In the genomic region with DNA sequence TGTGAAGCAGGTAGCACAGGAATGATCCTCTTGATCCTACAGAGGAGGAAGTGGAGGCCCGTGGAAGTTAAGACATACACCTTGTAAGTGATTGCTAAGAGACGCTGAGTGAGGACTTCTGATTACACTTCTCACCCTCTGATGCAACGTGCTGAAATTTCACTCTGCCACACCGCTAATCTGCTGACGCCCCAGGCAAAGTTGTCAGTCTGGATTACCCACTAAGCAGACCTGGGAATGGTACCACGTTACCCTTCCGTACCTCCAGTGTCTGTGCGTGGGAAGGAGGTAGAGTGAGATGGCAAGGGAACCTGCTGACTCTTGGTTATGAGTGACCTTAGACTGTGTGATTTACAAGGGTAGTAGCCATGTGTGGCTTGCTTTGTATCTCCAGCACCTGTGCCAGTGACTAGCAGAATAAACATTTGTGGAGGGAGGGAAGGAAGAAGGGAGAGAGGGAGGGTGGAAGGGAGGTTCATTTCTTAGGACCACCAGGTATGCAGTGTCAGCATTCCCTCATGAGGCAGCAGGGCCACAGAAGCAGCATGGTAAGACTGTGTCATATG, we compare ENCODE assay signal across 1 cellular context.
TF ChIP-seq lines count a peak whose summit lies in the region.

No MANE protein-coding gene starts in this region.

TF ChIP-seq in K562, 482 proteins besides CTCF, POLR2A, EP300 and RAD21 (continued from another document and continues in another):
- TF ChIP-seq, protein P1, sequence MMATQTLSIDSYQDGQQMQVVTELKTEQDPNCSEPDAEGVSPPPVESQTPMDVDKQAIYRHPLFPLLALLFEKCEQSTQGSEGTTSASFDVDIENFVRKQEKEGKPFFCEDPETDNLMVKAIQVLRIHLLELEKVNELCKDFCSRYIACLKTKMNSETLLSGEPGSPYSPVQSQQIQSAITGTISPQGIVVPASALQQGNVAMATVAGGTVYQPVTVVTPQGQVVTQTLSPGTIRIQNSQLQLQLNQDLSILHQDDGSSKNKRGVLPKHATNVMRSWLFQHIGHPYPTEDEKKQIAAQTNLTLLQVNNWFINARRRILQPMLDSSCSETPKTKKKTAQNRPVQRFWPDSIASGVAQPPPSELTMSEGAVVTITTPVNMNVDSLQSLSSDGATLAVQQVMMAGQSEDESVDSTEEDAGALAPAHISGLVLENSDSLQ (IDR thresholded peaks at IDR 0.05), result peak; percentile 76
- no peak for TF ChIP-seq KLF16 (IDR thresholded peaks at IDR 0.05)
- TF ChIP-seq KHSRP (IDR thresholded peaks at IDR 0.05), result no peak
- TF ChIP-seq ZNF584 (CRISPR knock-in tag; IDR thresholded peaks at IDR 0.05; ENCODE audit: low read depth), result peak; percentile 97
- TF ChIP-seq PHB (CRISPR knock-in tag; IDR thresholded peaks at IDR 0.05), result no peak
- no peak for TF ChIP-seq TEAD4 (IDR thresholded peaks at IDR 0.05; ENCODE audit: low read length)
- TF ChIP-seq TEAD4 (CRISPR knock-in tag; IDR thresholded peaks at IDR 0.05; ENCODE audit: borderline replicate concordance), result no peak
- TF ChIP-seq EGR1 (conservative IDR thresholded peaks at IDR 0.05), result no peak
- no peak for TF ChIP-seq CHD2 (IDR thresholded peaks at IDR 0.05; ENCODE audit: low read depth, low read length)
- TF ChIP-seq, protein P2, sequence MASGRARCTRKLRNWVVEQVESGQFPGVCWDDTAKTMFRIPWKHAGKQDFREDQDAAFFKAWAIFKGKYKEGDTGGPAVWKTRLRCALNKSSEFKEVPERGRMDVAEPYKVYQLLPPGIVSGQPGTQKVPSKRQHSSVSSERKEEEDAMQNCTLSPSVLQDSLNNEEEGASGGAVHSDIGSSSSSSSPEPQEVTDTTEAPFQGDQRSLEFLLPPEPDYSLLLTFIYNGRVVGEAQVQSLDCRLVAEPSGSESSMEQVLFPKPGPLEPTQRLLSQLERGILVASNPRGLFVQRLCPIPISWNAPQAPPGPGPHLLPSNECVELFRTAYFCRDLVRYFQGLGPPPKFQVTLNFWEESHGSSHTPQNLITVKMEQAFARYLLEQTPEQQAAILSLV (tag; IDR thresholded peaks at IDR 0.05), result peak; percentile 93
- no peak for TF ChIP-seq POLR3G (IDR thresholded peaks at IDR 0.05; ENCODE audit: extremely low read depth, insufficient read length, insufficient replicate concordance)
- TF ChIP-seq JUNB (CRISPR knock-in tag; conservative IDR thresholded peaks at IDR 0.05), result no peak
- peak; percentile 96 for TF ChIP-seq HDAC8 (tag; IDR thresholded peaks at IDR 0.05)
- no peak for TF ChIP-seq MTA2 (IDR thresholded peaks at IDR 0.05; ENCODE audit: low read depth)
- no peak for TF ChIP-seq BRF1 (IDR thresholded peaks at IDR 0.05; ENCODE audit: borderline replicate concordance, extremely low read depth, insufficient read length)
- TF ChIP-seq PML (IDR thresholded peaks at IDR 0.05; ENCODE audit: low read length), result no peak
- peak; percentile 83 for TF ChIP-seq ZBTB17 (CRISPR knock-in tag; IDR thresholded peaks at IDR 0.05)
- TF ChIP-seq, protein P3, sequence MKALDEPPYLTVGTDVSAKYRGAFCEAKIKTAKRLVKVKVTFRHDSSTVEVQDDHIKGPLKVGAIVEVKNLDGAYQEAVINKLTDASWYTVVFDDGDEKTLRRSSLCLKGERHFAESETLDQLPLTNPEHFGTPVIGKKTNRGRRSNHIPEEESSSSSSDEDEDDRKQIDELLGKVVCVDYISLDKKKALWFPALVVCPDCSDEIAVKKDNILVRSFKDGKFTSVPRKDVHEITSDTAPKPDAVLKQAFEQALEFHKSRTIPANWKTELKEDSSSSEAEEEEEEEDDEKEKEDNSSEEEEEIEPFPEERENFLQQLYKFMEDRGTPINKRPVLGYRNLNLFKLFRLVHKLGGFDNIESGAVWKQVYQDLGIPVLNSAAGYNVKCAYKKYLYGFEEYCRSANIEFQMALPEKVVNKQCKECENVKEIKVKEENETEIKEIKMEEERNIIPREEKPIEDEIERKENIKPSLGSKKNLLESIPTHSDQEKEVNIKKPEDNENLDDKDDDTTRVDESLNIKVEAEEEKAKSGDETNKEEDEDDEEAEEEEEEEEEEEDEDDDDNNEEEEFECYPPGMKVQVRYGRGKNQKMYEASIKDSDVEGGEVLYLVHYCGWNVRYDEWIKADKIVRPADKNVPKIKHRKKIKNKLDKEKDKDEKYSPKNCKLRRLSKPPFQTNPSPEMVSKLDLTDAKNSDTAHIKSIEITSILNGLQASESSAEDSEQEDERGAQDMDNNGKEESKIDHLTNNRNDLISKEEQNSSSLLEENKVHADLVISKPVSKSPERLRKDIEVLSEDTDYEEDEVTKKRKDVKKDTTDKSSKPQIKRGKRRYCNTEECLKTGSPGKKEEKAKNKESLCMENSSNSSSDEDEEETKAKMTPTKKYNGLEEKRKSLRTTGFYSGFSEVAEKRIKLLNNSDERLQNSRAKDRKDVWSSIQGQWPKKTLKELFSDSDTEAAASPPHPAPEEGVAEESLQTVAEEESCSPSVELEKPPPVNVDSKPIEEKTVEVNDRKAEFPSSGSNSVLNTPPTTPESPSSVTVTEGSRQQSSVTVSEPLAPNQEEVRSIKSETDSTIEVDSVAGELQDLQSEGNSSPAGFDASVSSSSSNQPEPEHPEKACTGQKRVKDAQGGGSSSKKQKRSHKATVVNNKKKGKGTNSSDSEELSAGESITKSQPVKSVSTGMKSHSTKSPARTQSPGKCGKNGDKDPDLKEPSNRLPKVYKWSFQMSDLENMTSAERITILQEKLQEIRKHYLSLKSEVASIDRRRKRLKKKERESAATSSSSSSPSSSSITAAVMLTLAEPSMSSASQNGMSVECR (CRISPR knock-in tag; IDR thresholded peaks at IDR 0.05), result no peak
- peak; percentile 94 for TF ChIP-seq ZEB2 (IDR thresholded peaks at IDR 0.05)
- no peak for TF ChIP-seq SREBF1 (IDR thresholded peaks at IDR 0.05; ENCODE audit: borderline replicate concordance, low read depth, low read length)
- TF ChIP-seq SOX6 (IDR thresholded peaks at IDR 0.05), result peak; percentile 69; the same call in 1 of the 2 replicates
- TF ChIP-seq ZFX (CRISPR knock-in tag; IDR thresholded peaks at IDR 0.05), result no peak
- TF ChIP-seq FOXA3 (CRISPR knock-in tag; conservative IDR thresholded peaks at IDR 0.05 in 1 of 2, IDR thresholded peaks at IDR 0.05 in 1 of 2), result no peak
- no peak for TF ChIP-seq CHD1 (IDR thresholded peaks at IDR 0.05; ENCODE audit: low read length)
- no peak for TF ChIP-seq HCFC1 (IDR thresholded peaks at IDR 0.05; ENCODE audit: low read depth, low read length)
- TF ChIP-seq DMBX1 (CRISPR knock-in tag; IDR thresholded peaks at IDR 0.05; ENCODE audit: borderline replicate concordance), result peak; percentile 97
- no peak for TF ChIP-seq ZNF699 (CRISPR knock-in tag; IDR thresholded peaks at IDR 0.05; ENCODE audit: insufficient replicate concordance)
- TF ChIP-seq, protein P4, sequence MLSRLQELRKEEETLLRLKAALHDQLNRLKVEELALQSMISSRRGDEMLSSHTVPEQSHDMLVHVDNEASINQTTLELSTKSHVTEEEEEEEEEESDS (CRISPR knock-in tag; IDR thresholded peaks at IDR 0.05), result no peak
- no peak for TF ChIP-seq MCM5 (IDR thresholded peaks at IDR 0.05; ENCODE audit: low read depth)
- no peak for TF ChIP-seq HNRNPK (IDR thresholded peaks at IDR 0.05; ENCODE audit: low read depth, low read length, poor library complexity, severe bottlenecking)
- TF ChIP-seq, protein P5, sequence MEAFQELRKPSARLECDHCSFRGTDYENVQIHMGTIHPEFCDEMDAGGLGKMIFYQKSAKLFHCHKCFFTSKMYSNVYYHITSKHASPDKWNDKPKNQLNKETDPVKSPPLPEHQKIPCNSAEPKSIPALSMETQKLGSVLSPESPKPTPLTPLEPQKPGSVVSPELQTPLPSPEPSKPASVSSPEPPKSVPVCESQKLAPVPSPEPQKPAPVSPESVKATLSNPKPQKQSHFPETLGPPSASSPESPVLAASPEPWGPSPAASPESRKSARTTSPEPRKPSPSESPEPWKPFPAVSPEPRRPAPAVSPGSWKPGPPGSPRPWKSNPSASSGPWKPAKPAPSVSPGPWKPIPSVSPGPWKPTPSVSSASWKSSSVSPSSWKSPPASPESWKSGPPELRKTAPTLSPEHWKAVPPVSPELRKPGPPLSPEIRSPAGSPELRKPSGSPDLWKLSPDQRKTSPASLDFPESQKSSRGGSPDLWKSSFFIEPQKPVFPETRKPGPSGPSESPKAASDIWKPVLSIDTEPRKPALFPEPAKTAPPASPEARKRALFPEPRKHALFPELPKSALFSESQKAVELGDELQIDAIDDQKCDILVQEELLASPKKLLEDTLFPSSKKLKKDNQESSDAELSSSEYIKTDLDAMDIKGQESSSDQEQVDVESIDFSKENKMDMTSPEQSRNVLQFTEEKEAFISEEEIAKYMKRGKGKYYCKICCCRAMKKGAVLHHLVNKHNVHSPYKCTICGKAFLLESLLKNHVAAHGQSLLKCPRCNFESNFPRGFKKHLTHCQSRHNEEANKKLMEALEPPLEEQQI (IDR thresholded peaks at IDR 0.05), result no peak
- no peak for TF ChIP-seq SUPT5H (IDR thresholded peaks at IDR 0.05)
- TF ChIP-seq, protein P6, sequence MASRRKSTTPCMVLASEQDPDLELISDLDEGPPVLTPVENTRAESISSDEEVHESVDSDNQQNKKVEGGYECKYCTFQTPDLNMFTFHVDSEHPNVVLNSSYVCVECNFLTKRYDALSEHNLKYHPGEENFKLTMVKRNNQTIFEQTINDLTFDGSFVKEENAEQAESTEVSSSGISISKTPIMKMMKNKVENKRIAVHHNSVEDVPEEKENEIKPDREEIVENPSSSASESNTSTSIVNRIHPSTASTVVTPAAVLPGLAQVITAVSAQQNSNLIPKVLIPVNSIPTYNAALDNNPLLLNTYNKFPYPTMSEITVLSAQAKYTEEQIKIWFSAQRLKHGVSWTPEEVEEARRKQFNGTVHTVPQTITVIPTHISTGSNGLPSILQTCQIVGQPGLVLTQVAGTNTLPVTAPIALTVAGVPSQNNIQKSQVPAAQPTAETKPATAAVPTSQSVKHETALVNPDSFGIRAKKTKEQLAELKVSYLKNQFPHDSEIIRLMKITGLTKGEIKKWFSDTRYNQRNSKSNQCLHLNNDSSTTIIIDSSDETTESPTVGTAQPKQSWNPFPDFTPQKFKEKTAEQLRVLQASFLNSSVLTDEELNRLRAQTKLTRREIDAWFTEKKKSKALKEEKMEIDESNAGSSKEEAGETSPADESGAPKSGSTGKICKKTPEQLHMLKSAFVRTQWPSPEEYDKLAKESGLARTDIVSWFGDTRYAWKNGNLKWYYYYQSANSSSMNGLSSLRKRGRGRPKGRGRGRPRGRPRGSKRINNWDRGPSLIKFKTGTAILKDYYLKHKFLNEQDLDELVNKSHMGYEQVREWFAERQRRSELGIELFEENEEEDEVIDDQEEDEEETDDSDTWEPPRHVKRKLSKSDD (conservative IDR thresholded peaks at IDR 0.05; ENCODE audit: low read length), result no peak
- TF ChIP-seq, protein P7, sequence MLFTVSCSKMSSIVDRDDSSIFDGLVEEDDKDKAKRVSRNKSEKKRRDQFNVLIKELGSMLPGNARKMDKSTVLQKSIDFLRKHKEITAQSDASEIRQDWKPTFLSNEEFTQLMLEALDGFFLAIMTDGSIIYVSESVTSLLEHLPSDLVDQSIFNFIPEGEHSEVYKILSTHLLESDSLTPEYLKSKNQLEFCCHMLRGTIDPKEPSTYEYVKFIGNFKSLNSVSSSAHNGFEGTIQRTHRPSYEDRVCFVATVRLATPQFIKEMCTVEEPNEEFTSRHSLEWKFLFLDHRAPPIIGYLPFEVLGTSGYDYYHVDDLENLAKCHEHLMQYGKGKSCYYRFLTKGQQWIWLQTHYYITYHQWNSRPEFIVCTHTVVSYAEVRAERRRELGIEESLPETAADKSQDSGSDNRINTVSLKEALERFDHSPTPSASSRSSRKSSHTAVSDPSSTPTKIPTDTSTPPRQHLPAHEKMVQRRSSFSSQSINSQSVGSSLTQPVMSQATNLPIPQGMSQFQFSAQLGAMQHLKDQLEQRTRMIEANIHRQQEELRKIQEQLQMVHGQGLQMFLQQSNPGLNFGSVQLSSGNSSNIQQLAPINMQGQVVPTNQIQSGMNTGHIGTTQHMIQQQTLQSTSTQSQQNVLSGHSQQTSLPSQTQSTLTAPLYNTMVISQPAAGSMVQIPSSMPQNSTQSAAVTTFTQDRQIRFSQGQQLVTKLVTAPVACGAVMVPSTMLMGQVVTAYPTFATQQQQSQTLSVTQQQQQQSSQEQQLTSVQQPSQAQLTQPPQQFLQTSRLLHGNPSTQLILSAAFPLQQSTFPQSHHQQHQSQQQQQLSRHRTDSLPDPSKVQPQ (CRISPR knock-in tag; IDR thresholded peaks at IDR 0.05; ENCODE audit: borderline replicate concordance), result no peak
- TF ChIP-seq, protein P8, sequence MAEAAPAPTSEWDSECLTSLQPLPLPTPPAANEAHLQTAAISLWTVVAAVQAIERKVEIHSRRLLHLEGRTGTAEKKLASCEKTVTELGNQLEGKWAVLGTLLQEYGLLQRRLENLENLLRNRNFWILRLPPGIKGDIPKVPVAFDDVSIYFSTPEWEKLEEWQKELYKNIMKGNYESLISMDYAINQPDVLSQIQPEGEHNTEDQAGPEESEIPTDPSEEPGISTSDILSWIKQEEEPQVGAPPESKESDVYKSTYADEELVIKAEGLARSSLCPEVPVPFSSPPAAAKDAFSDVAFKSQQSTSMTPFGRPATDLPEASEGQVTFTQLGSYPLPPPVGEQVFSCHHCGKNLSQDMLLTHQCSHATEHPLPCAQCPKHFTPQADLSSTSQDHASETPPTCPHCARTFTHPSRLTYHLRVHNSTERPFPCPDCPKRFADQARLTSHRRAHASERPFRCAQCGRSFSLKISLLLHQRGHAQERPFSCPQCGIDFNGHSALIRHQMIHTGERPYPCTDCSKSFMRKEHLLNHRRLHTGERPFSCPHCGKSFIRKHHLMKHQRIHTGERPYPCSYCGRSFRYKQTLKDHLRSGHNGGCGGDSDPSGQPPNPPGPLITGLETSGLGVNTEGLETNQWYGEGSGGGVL (CRISPR knock-in tag; IDR thresholded peaks at IDR 0.05), result no peak
- TF ChIP-seq, protein P9, sequence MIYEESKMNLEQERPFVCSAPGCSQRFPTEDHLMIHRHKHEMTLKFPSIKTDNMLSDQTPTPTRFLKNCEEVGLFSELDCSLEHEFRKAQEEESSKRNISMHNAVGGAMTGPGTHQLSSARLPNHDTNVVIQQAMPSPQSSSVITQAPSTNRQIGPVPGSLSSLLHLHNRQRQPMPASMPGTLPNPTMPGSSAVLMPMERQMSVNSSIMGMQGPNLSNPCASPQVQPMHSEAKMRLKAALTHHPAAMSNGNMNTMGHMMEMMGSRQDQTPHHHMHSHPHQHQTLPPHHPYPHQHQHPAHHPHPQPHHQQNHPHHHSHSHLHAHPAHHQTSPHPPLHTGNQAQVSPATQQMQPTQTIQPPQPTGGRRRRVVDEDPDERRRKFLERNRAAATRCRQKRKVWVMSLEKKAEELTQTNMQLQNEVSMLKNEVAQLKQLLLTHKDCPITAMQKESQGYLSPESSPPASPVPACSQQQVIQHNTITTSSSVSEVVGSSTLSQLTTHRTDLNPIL (CRISPR knock-in tag; IDR thresholded peaks at IDR 0.05), result no peak
- TF ChIP-seq EWSR1 (IDR thresholded peaks at IDR 0.05; ENCODE audit: borderline replicate concordance, low read depth, partially characterized antibody), result no peak
- TF ChIP-seq PTTG1 (tag; IDR thresholded peaks at IDR 0.05; ENCODE audit: low read depth), result peak; percentile 76
- TF ChIP-seq, protein P10, sequence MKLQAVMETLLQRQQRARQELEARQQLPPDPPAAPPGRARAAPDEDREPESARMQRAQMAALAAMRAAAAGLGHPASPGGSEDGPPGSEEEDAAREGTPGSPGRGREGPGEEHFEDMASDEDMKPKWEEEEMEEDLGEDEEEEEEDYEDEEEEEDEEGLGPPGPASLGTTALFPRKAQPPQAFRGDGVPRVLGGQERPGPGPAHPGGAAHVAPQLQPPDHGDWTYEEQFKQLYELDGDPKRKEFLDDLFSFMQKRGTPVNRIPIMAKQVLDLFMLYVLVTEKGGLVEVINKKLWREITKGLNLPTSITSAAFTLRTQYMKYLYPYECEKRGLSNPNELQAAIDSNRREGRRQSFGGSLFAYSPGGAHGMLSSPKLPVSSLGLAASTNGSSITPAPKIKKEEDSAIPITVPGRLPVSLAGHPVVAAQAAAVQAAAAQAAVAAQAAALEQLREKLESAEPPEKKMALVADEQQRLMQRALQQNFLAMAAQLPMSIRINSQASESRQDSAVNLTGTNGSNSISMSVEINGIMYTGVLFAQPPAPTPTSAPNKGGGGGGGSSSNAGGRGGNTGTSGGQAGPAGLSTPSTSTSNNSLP (IDR thresholded peaks at IDR 0.05; ENCODE audit: borderline replicate concordance, low read depth, low read length), result no peak
